In genomic region chr1:188888387-188888786, GRCh38 we compare ENCODE assay signal across 19 cellular contexts.
"Had no signal": no experiment of that assay in that cellular context is flagged by ENCODE, and none has a peak within 500 bp of the region (broad histone marks: within the 10 kb centered on the region; RNA-seq: fewer than 3 reads in every experiment).

No MANE protein-coding gene starts in this region.

- ATAC-seq: activated CD8-positive, alpha-beta T cell treated with anti-CD3 and anti-CD28 coated beads for 36 hours; gastrocnemius medialis; heart right ventricle; left lung had no signal

- DNase-seq: activated CD4-positive, alpha-beta T cell treated with anti-CD3 and anti-CD28 coated beads for 4 hours; activated CD8-positive, alpha-beta memory T cell treated with anti-CD3 and anti-CD28 coated beads, Interleukin-2, amount 50 U/mL, for 48 hours; activated CD8-positive, alpha-beta T cell treated with anti-CD3 and anti-CD28 coated beads for 36 hours; effector CD4-positive, alpha-beta T cell; gastrocnemius medialis; heart right ventricle; left lung; mesendoderm; nephron progenitor cell; sigmoid colon; stimulated activated CD4-positive, alpha-beta T cell treated with anti-CD3 and anti-CD28 coated beads, Interleukin-12 subunit alpha, Interleukin-12 subunit beta, amount 100 ng/mL, for 4 hours; stimulated activated naive CD4-positive, alpha-beta T cell; substantia nigra; transverse colon had no signal

- FAIRE-seq: colon, endothelial cell of umbilical vein, keratinocyte had no signal

- H3K4me3 ChIP-seq: ascending aorta, cardiac muscle cell, gastrocnemius medialis, heart right ventricle, left lung, sigmoid colon, transverse colon had no signal
